In the genomic region with DNA sequence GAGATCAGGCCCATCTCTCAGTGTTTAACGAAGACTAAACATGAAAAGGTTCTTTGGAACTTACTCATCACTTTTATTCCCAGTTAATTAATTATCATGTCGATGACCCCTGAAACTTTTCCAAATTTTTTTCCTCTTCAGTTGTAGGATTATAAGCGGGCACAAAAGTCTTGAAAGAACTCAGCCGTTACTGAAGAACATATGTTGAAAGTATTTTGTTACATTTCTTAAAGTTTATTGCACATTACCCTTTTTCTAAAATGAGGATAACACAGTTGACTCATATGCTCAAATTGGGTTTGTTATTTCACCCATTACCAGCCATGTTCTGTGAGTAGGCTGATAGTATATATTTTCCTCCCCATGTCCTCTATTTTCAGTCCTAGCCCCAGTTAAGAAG, we compare ENCODE assay signal across 17 cellular contexts.
DNase-seq lines count a peak whose midpoint lies in the region; ATAC-seq and TF ChIP-seq lines count a peak whose summit lies in the region.
"Had no signal": no experiment of that assay in that cellular context is flagged by ENCODE, and none has a peak within 500 bp of the region (broad histone marks: within the 10 kb centered on the region; RNA-seq: fewer than 3 reads in every experiment).

No MANE protein-coding gene starts in this region.

- H3K4me1 ChIP-seq in adipocyte (ENCODE audit: control insufficient read depth, insufficient read depth, low read length) (peaks cover 63% of the 10 kb centered on the region), smooth muscle cell (ENCODE audit: low read depth) (peaks cover 17% of the 10 kb centered on the region)
- H3K4me1 ChIP-seq: parathyroid adenoma had no signal

- H4K20me1 ChIP-seq in smooth muscle cell (ENCODE audit: low read depth), result no peaks in the 10 kb centered on the region

- H3K27me3 ChIP-seq in adipocyte (replicated peaks; ENCODE audit: control insufficient read depth, insufficient read depth, low read length), result no peaks in the 10 kb centered on the region
- no peaks in the 10 kb centered on the region for H3K27me3 ChIP-seq in smooth muscle cell (ENCODE audit: low read depth)

- peak overlapping the region; percentile 67 for H3K4me2 ChIP-seq in smooth muscle cell

- WGBS in smooth muscle cell (ENCODE audit: low lambda C conversion rate), result 82% methylated on average over 4 of the region's 4 CpGs

- H3K9me3 ChIP-seq in adipocyte (ENCODE audit: control insufficient read depth, low read length) (no peaks in the 10 kb centered on the region), smooth muscle cell (replicated peaks; ENCODE audit: low read depth) (no peaks in the 10 kb centered on the region)

- TF ChIP-seq CTCF in smooth muscle cell (IDR thresholded peaks at IDR 0.05; ENCODE audit: borderline replicate concordance, insufficient read depth, poor library complexity, severe bottlenecking), result no peak

- peak overlapping the region; percentile 78 for H3K9ac ChIP-seq in adipocyte (ENCODE audit: low read length)
- no peak overlapping the region for H3K9ac ChIP-seq in smooth muscle cell (ENCODE audit: low read depth)
- H3K9ac ChIP-seq: parathyroid adenoma had no signal

- H3K36me3 ChIP-seq in adipocyte (ENCODE audit: control insufficient read depth, insufficient read depth, low read length, severe bottlenecking) (no peaks in the 10 kb centered on the region), smooth muscle cell (ENCODE audit: low read depth) (no peaks in the 10 kb centered on the region)

- ATAC-seq in GM18909 (IDR thresholded peaks at IDR 0.05; ENCODE audit: poor library complexity, unreplicated experiment), result no peak
- ATAC-seq: HepG2; natural killer cell treated with Interleukin-12 subunit alpha and Interleukin-12 subunit beta and Interleukin-15 and Interleukin-18, amount 100 ng/mL, for 72 hours had no signal

- peak overlapping the region; percentile 57 for H2AFZ ChIP-seq in smooth muscle cell (ENCODE audit: low read depth)
- H2AFZ ChIP-seq: parathyroid adenoma had no signal

- peak overlapping the region; percentile 69 for H3K27ac ChIP-seq in smooth muscle cell (ENCODE audit: low read depth)
- H3K27ac ChIP-seq: parathyroid adenoma, SK-N-MC had no signal

- H3F3A ChIP-seq in smooth muscle cell (ENCODE audit: low read depth), result peaks cover 14% of the 10 kb centered on the region

- DNase-seq in AG08396 (ENCODE audit: low spot score), result peak; percentile 11
- DNase-seq in adipocyte (ENCODE audit: low read depth), result no peak
- peak; percentile 3 for DNase-seq in kidney glomerular epithelial cell (lab: John Stamatoyannopoulos, UW)
- no peak for DNase-seq in smooth muscle cell (lab: John Stamatoyannopoulos, UW; ENCODE audit: unreplicated experiment)
- DNase-seq in A172 (ENCODE audit: low spot score), result no peak
- DNase-seq in CD1c-positive myeloid dendritic cell (ENCODE audit: extremely low spot score), result no peak
- no peak for DNase-seq in SKM-1 treated with dmso at 0.1 percent for 144 hours (lab: John Stamatoyannopoulos, UW; ENCODE audit: unreplicated experiment)
- DNase-seq: activated CD8-positive, alpha-beta memory T cell treated with anti-CD3 and anti-CD28 coated beads, Interleukin-2, amount 50 U/mL, for 48 hours; activated effector memory CD4-positive, alpha-beta T cell treated with Interleukin-2 at 50 U/mL for 16 hours; CD8-positive, alpha-beta memory T cell; mesendoderm; NCI-H1417 treated with DMSO at 0.1 percent for 48 hours had no signal

- peak overlapping the region; percentile 28 for H3K4me3 ChIP-seq in adipocyte (ENCODE audit: low read length)
- H3K4me3 ChIP-seq in smooth muscle cell, result no peak overlapping the region
- H3K4me3 ChIP-seq: SK-N-MC had no signal

- H3K79me2 ChIP-seq in smooth muscle cell (ENCODE audit: low read depth), result peaks cover 54% of the 10 kb centered on the region
- H3K79me2 ChIP-seq: parathyroid adenoma had no signal

Comparison
In these comparisons a context has a peak if more than half of its experiments do, and no peak if none do; other contexts are left out.
1. DNase-seq: peak in AG08396 (single experiment) and kidney glomerular epithelial cell (single experiment); none in adipocyte (single experiment), smooth muscle cell (single experiment), A172 (single experiment), CD1c-positive myeloid dendritic cell (single experiment) and SKM-1 treated with dmso at 0.1 percent for 144 hours (single experiment).